7 cellular contexts compared by ENCODE assay signal in the genomic region with DNA sequence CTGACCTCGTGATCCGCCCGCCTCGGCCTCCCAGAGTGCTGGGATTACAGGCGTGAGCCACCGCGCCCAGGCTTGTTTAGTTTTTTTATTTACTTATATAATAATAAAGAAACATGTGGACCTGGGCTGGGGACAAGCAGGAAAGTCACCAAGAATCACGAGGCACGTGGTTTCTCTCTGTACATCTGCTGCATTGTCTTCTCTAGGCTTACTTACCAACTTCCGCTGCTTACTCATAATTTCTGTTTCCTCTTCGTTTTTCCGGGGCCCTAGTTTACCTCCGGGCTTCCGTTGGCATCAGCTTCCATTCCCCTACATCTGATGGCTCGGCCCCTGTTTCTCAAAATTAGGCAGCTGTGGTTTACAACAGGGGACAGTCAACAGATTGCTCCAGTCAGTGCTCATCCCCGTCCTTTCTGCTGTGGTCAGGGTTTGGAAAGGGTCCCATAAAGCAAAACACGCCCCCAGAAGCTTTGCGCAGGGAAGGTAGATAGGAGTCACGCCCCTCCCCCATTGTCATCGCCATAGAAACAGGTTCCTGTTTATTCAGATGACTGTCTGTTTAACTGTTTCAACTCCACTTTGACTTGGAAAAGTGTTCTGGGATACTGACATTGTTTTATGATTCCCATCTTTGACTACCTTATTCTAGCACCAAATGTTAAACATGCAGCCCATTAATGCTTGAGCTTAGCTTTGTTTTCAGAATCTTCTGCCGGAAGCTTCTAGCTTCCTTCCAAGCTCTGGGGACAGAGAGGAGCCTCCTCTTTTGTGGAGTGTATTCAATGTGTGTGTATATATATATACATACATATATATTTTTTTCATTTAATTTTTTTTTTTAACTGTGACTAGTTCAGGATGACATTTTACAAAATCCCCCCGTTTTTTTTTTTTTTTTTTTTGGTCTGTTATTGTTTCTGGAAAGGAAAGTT. TPM values are rescaled to one million over a fixed set of nuclear protein-coding genes. Genes with fewer than 3 reads are reported as not detected.
DNase-seq lines count a peak whose midpoint lies in the region; ATAC-seq and TF ChIP-seq lines count a peak whose summit lies in the region.

No MANE protein-coding gene starts in this region.

- H3K36me3 ChIP-seq in left lung = no peaks in the 10 kb centered on the region

- DNase-seq in HL-60 (ENCODE audit: low read depth in 1 of 2, low spot score in 1 of 2) = peak; percentile 87 to 94
- peak; percentile 68 for DNase-seq in UCSD-AML1 (lab: John Stamatoyannopoulos, UW; ENCODE audit: unreplicated experiment)
- peak; percentile 63 for DNase-seq in MCF 10A (ENCODE audit: unreplicated experiment)
- peak in 1 of 2 donors; percentile 81 for DNase-seq in left lung
- peak; percentile 57 to 71 for DNase-seq in stimulated activated CD4-positive, alpha-beta T cell treated with anti-CD3 and anti-CD28 coated beads, Interleukin-4, amount 100 ng/mL, for 48 hours (ENCODE audit: low read depth in 2 of 2)
- no peak for DNase-seq in SW 1271 (lab: John Stamatoyannopoulos, UW)

- H3K4me1 ChIP-seq in left lung = peaks cover 10 to 36% of the 10 kb centered on the region in 2 donors

- H3K27ac Mint-ChIP-seq in MCF 10A (ENCODE audit: low read depth, unreplicated experiment) = no peak overlapping the region

- H3K36me3 Mint-ChIP-seq in MCF 10A (ENCODE audit: insufficient read depth, unreplicated experiment) = no peaks in the 10 kb centered on the region

- TF ChIP-seq CTCF in HL-60 (IDR thresholded peaks at IDR 0.05; ENCODE audit: insufficient read depth, low read length) (no peak), MCF 10A (IDR thresholded peaks at IDR 0.05; ENCODE audit: unreplicated experiment) (no peak), left lung (IDR thresholded peaks at IDR 0.05) (no peak)

- H3K27me3 ChIP-seq in HL-60 (ENCODE audit: insufficient read depth, poor library complexity, severe bottlenecking) (no peaks in the 10 kb centered on the region), left lung (no peaks in the 10 kb centered on the region)

- H3K27me3 Mint-ChIP-seq in MCF 10A (ENCODE audit: insufficient read depth, unreplicated experiment) = no peaks in the 10 kb centered on the region

- H3K27ac ChIP-seq in HL-60 (replicated peaks) (peak overlapping the region; percentile 98), left lung (peak overlapping the region; percentile 75 to 95)

- no peaks in the 10 kb centered on the region for H3K4me1 Mint-ChIP-seq in MCF 10A (ENCODE audit: insufficient read depth, unreplicated experiment)

- no peaks in the 10 kb centered on the region for H3K9me3 ChIP-seq in left lung

- no peak overlapping the region for H3K4me3 Mint-ChIP-seq in MCF 10A (ENCODE audit: unreplicated experiment)

- intact Hi-C loops in MCF 10A (cut with micrococcal nuclease) = no loop called here
- intact Hi-C loops in left lung (cut with DNase I) = no loop called here

- POLR2A ChIA-PET in MCF 10A (lab: Yijun Ruan, JAX) = interaction anchor here (1.2 kb wide), 1 partner anchor 10 kb away, joined by 3 read pairs; no protein-coding TSS in a partner anchor

- peaks cover 7% of the 10 kb centered on the region for H3K9me3 Mint-ChIP-seq in MCF 10A (ENCODE audit: unreplicated experiment)

- CTCF ChIA-PET in MCF 10A (lab: Yijun Ruan, JAX) = interaction anchor here (0.7 kb wide), 1 partner anchor 11 kb away, joined by 3 read pairs; no protein-coding TSS in a partner anchor

- no TSS peak for BruUV-seq in MCF 10A (replicated peaks; lab: Mats Ljungman, UMichigan)

- H3K4me3 ChIP-seq in HL-60 (replicated peaks; ENCODE audit: insufficient read depth, low read length) (no peak overlapping the region), left lung (peak overlapping the region in 1 of 2 donors; percentile 14)

- ATAC-seq in GM19372 (IDR thresholded peaks at IDR 0.05; ENCODE audit: low read depth, unreplicated experiment) = peak; percentile 40
- ATAC-seq in left lung = peak; percentile 80

RNA-seq across cellular contexts. Expression of a gene that starts 32.0 kb away (rescaled TPM):
- total RNA-seq in MCF 10A (2022) (not detected in 2 replicates), left lung (under 1 TPM; 0.55 to 0.73 TPM)

RNA-seq across cellular contexts. Expression of a gene that starts 50.7 kb away (rescaled TPM):
- 50.4 and 62.0 TPM in 2 replicates for total RNA-seq in MCF 10A (2022)
- total RNA-seq in left lung = 100 to 1,000 TPM; 142 to 321 TPM

Comparison
In these comparisons a context has a peak if more than half of its experiments do, and no peak if none do; other contexts are left out.
1. DNase-seq: peak in HL-60 (2 of 2), UCSD-AML1 (single experiment), MCF 10A (single experiment) and stimulated activated CD4-positive, alpha-beta T cell treated with anti-CD3 and anti-CD28 coated beads, Interleukin-4, amount 100 ng/mL, for 48 hours (2 of 2); none in SW 1271 (0 of 2).